Comparison of ENCODE assay signal across 9 cellular contexts in the genomic region with DNA sequence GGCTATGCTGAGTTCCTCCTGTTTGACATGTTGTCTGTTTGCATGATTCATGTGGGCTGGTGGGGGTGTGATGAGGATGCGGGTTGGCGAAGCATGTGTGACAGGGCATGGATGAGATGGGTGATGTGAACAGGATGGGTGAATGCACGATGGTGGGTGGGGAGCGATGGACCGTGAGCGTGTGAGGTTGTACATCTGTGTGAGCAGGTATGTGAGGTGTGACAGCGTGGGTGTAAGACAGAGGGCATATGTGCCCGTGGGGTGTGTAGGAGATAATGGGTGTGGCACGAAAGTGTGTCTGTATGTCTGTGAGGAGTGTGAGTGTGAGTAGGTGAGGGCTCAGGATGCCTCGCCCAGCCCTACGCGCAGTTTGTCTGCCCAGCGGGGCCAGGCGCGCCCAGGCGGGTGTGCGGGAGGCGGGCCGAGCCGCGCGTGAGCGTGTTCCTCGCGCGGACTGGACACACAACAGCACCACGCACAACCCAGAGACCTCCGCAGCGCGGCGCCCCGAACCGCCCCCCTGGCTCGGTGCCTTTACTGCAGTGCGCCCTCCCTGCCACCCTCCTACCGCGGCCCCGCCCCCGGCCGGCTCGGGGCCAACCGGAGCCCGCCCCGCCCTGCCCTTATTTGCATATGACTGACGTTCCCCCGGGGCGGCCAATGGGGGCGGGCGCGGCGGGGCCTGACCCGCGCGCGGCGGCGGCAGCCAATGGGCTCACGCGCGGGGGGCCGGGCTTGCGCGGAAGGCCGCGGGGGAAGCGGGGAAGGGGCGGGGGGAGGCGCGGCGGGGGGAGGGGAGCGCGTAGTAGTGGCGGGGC. TPM values are rescaled to one million over a fixed set of nuclear protein-coding genes. Genes with fewer than 3 reads are reported as not detected.
DNase-seq lines count a peak whose midpoint lies in the region; ATAC-seq lines count a peak whose summit lies in the region.
"Had no signal": no experiment of that assay in that cellular context is flagged by ENCODE, and none has a peak within 500 bp of the region (broad histone marks: within the 10 kb centered on the region; RNA-seq: fewer than 3 reads in every experiment).

No MANE protein-coding gene starts in this region.

- no peaks in the 10 kb centered on the region for H3K27me3 Mint-ChIP-seq in activated CD4-positive, alpha-beta memory T cell treated with anti-CD3 and anti-CD28 coated beads for 36 hours

- peaks cover 44% of the 10 kb centered on the region for H3K4me1 Mint-ChIP-seq in activated CD4-positive, alpha-beta memory T cell treated with anti-CD3 and anti-CD28 coated beads for 36 hours (ENCODE audit: low read depth)

- H3K27ac Mint-ChIP-seq in activated CD4-positive, alpha-beta memory T cell treated with anti-CD3 and anti-CD28 coated beads for 36 hours: no peak overlapping the region
- H3K27ac Mint-ChIP-seq: brain had no signal

- WGBS in ectodermal cell, 2 experiments: 6% methylated on average over 70 to 73 of the region's 73 CpGs

- H3K36me3 ChIP-seq in ectodermal cell (ENCODE audit: control insufficient read depth, insufficient read depth, low read length): peaks cover 19% of the 10 kb centered on the region

- H3K9me3 ChIP-seq in ectodermal cell (ENCODE audit: control insufficient read depth, low read length): no peaks in the 10 kb centered on the region

- POLR2A ChIA-PET in activated CD4-positive, alpha-beta memory T cell treated with anti-CD3 and anti-CD28 coated beads for 36 hours (lab: Charles Lee): interaction anchor here (1.1 to 1.9 kb wide), 3 partner anchors 13 to 43 kb away, joined by 3 to 7 read pairs (median 4); a partner anchor contains a TSS

- DNase-seq in CD1c-positive myeloid dendritic cell (ENCODE audit: extremely low spot score): peak; percentile 98
- DNase-seq in NCI-H748 (lab: John Stamatoyannopoulos, UW; ENCODE audit: unreplicated experiment): peak; percentile 98
- peak; percentile 97 for DNase-seq in activated CD4-positive, alpha-beta memory T cell treated with anti-CD3 and anti-CD28 coated beads for 36 hours
- DNase-seq in lung microvascular endothelial cell (ENCODE audit: low read depth in 2 of 2): peak; percentile 95 to 96
- peak; percentile 90 to 94 (median 94) for DNase-seq in stimulated activated CD4-positive, alpha-beta T cell treated with anti-CD3 and anti-CD28 coated beads, TNF-alpha, amount 100 ng/mL, for 24 hours (ENCODE audit: low read depth in 3 of 3)

- CTCF ChIA-PET in activated CD4-positive, alpha-beta memory T cell treated with anti-CD3 and anti-CD28 coated beads for 36 hours (lab: Charles Lee): interaction anchor here (1.1 to 2.1 kb wide), 2 partner anchors 13 to 40 kb away, joined by 5 to 7 read pairs; no protein-coding TSS in a partner anchor

- peak; percentile 39 for ATAC-seq in GM19395 (IDR thresholded peaks at IDR 0.05; ENCODE audit: unreplicated experiment)
- peak; percentile 52 for ATAC-seq in HG03521 (IDR thresholded peaks at IDR 0.05; ENCODE audit: unreplicated experiment)

- H3K9me3 Mint-ChIP-seq in activated CD4-positive, alpha-beta memory T cell treated with anti-CD3 and anti-CD28 coated beads for 36 hours: no peaks in the 10 kb centered on the region
- H3K9me3 Mint-ChIP-seq: brain had no signal

- intact Hi-C loops in activated CD4-positive, alpha-beta memory T cell treated with anti-CD3 and anti-CD28 coated beads for 36 hours (cut with micrococcal nuclease): loop anchor here (1.0 to 2.0 kb wide), 8 partner anchors 15 to 85 kb away; a partner anchor contains a TSS

- H3K4me3 Mint-ChIP-seq in activated CD4-positive, alpha-beta memory T cell treated with anti-CD3 and anti-CD28 coated beads for 36 hours: no peak overlapping the region

- H3K4me1 ChIP-seq in ectodermal cell (ENCODE audit: control insufficient read depth, insufficient read depth, low read length): peaks cover 50% of the 10 kb centered on the region

- peak overlapping the region; percentile 43 for H3K4me3 ChIP-seq in ectodermal cell (ENCODE audit: insufficient read depth, low read depth, low read length)

- H3K27ac ChIP-seq in ectodermal cell (ENCODE audit: insufficient read depth, low read depth, low read length, poor library complexity, severe bottlenecking): peak overlapping the region; percentile 22

- H3K27me3 ChIP-seq in ectodermal cell (ENCODE audit: control insufficient read depth, insufficient read depth, low read length, poor library complexity, severe bottlenecking): no peaks in the 10 kb centered on the region

- peaks cover 6% of the 10 kb centered on the region for H3K36me3 Mint-ChIP-seq in activated CD4-positive, alpha-beta memory T cell treated with anti-CD3 and anti-CD28 coated beads for 36 hours

RNA-seq across cellular contexts. Expression of a gene that starts 14.4 kb away (rescaled TPM):
- 10 to 100 TPM; 56.9 to 64.2 TPM for total RNA-seq in activated CD4-positive, alpha-beta memory T cell treated with anti-CD3 and anti-CD28 coated beads for 36 hours
- 73.7 TPM for polyA plus RNA-seq in ectodermal cell (2013, experiment 1 of 4)
- 80.8 TPM for polyA plus RNA-seq in ectodermal cell (2013, experiment 2 of 4)
- polyA plus RNA-seq in ectodermal cell (2013, experiment 3 of 4): 61.1 TPM
- 66.8 TPM for polyA plus RNA-seq in ectodermal cell (2013, experiment 4 of 4)
- 9.3 and 10.0 TPM in 2 replicates for total RNA-seq in lung microvascular endothelial cell

RNA-seq across cellular contexts. Expression of a gene that starts 18.5 kb away (rescaled TPM):
- total RNA-seq in activated CD4-positive, alpha-beta memory T cell treated with anti-CD3 and anti-CD28 coated beads for 36 hours: under 1 TPM; 0.61 to 0.81 TPM
- 2.6 TPM for polyA plus RNA-seq in ectodermal cell (2013, experiment 1 of 4)
- polyA plus RNA-seq in ectodermal cell (2013, experiment 2 of 4): 2.8 TPM
- 3.0 TPM for polyA plus RNA-seq in ectodermal cell (2013, experiment 3 of 4)
- polyA plus RNA-seq in ectodermal cell (2013, experiment 4 of 4): 2.5 TPM
- total RNA-seq in lung microvascular endothelial cell: 0.20 and 0.44 TPM in 2 replicates

RNA-seq across cellular contexts. Expression of a gene that starts 19.0 kb away (rescaled TPM):
- total RNA-seq in activated CD4-positive, alpha-beta memory T cell treated with anti-CD3 and anti-CD28 coated beads for 36 hours: 10 to 100 TPM; 46.6 to 54.7 TPM
- 130 TPM for polyA plus RNA-seq in ectodermal cell (2013, experiment 1 of 4)
- polyA plus RNA-seq in ectodermal cell (2013, experiment 2 of 4): 116 TPM
- polyA plus RNA-seq in ectodermal cell (2013, experiment 3 of 4): 107 TPM
- polyA plus RNA-seq in ectodermal cell (2013, experiment 4 of 4): 113 TPM
- 26.8 and 29.6 TPM in 2 replicates for total RNA-seq in lung microvascular endothelial cell

RNA-seq across cellular contexts. Expression of a gene that starts 28.5 kb away (rescaled TPM):
- total RNA-seq in activated CD4-positive, alpha-beta memory T cell treated with anti-CD3 and anti-CD28 coated beads for 36 hours: 10 to 100 TPM; 43.1 to 56.5 TPM
- polyA plus RNA-seq in ectodermal cell (2013, experiment 1 of 4): 109 TPM
- polyA plus RNA-seq in ectodermal cell (2013, experiment 2 of 4): 110 TPM
- polyA plus RNA-seq in ectodermal cell (2013, experiment 3 of 4): 77.2 TPM
- 87.1 TPM for polyA plus RNA-seq in ectodermal cell (2013, experiment 4 of 4)
- 17.9 and 19.2 TPM in 2 replicates for total RNA-seq in lung microvascular endothelial cell

RNA-seq across cellular contexts. Expression of a gene that starts 29.7 kb away (rescaled TPM):
- under 1 TPM in 1 of 2 experiments, not detected in 1; 0.29 TPM for total RNA-seq in activated CD4-positive, alpha-beta memory T cell treated with anti-CD3 and anti-CD28 coated beads for 36 hours
- 1.2 TPM for polyA plus RNA-seq in ectodermal cell (2013, experiment 1 of 4)
- 0.59 TPM for polyA plus RNA-seq in ectodermal cell (2013, experiment 2 of 4)
- polyA plus RNA-seq in ectodermal cell (2013, experiment 3 of 4): 0.80 TPM
- polyA plus RNA-seq in ectodermal cell (2013, experiment 4 of 4): 1.4 TPM
- total RNA-seq in lung microvascular endothelial cell: not detected in 2 replicates

Comparison
In these comparisons a context has a peak if more than half of its experiments do, and no peak if none do; other contexts are left out.
1. Peak in every context shown above with its lines: DNase-seq, ATAC-seq, H3K4me3 ChIP-seq and H3K27ac ChIP-seq.